Comparison of ENCODE assay signal across 1 cellular context in genomic region chr5:120052916-120053828, GRCh38.
TF ChIP-seq lines count a peak whose summit lies in the region.

No MANE protein-coding gene starts in this region.

TF ChIP-seq in HepG2, 621 proteins besides CTCF, POLR2A, EP300 and RAD21 (continued from another document):
- no peak for TF ChIP-seq GMEB1 (CRISPR knock-in tag; IDR thresholded peaks at IDR 0.05; ENCODE audit: borderline replicate concordance)
- TF ChIP-seq ZNF775 (CRISPR knock-in tag; IDR thresholded peaks at IDR 0.05; ENCODE audit: borderline replicate concordance): no peak
- TF ChIP-seq ZBTB40 (IDR thresholded peaks at IDR 0.05): no peak
- TF ChIP-seq ZBTB40 (CRISPR knock-in tag; IDR thresholded peaks at IDR 0.05): no peak
- TF ChIP-seq PCBP2 (optimal IDR thresholded peaks at IDR 0.05; ENCODE audit: low read depth, low read length, poor library complexity, severe bottlenecking): no peak
- no peak for TF ChIP-seq ZFP82 (CRISPR knock-in tag; IDR thresholded peaks at IDR 0.05; ENCODE audit: borderline replicate concordance)
- no peak for TF ChIP-seq HDAC6 (IDR thresholded peaks at IDR 0.05; ENCODE audit: low read depth, low read length)
- no peak for TF ChIP-seq ZXDC (CRISPR knock-in tag; IDR thresholded peaks at IDR 0.05)
- no peak for TF ChIP-seq PITX1 (CRISPR knock-in tag; IDR thresholded peaks at IDR 0.05)
- TF ChIP-seq PHF5A (CRISPR knock-in tag; IDR thresholded peaks at IDR 0.05; ENCODE audit: low read depth, unreplicated experiment): no peak
- no peak for TF ChIP-seq ZNF644 (CRISPR knock-in tag; IDR thresholded peaks at IDR 0.05; ENCODE audit: low read depth)
- TF ChIP-seq ZKSCAN8 (CRISPR knock-in tag; IDR thresholded peaks at IDR 0.05; ENCODE audit: borderline replicate concordance): no peak
- no peak for TF ChIP-seq ZNF142 (CRISPR knock-in tag; IDR thresholded peaks at IDR 0.05)
- TF ChIP-seq KAT7 (CRISPR knock-in tag; IDR thresholded peaks at IDR 0.05; ENCODE audit: borderline replicate concordance): no peak
- no peak for TF ChIP-seq ZNF576 (CRISPR knock-in tag; IDR thresholded peaks at IDR 0.05)
- no peak for TF ChIP-seq MEIS1 (CRISPR knock-in tag; IDR thresholded peaks at IDR 0.05; ENCODE audit: borderline replicate concordance)
- no peak for TF ChIP-seq ZMAT3 (CRISPR knock-in tag; conservative IDR thresholded peaks at IDR 0.05)
- TF ChIP-seq ZNF24 (IDR thresholded peaks at IDR 0.05): no peak
